ENCODE assay signal across 4 cellular contexts in the genomic region with DNA sequence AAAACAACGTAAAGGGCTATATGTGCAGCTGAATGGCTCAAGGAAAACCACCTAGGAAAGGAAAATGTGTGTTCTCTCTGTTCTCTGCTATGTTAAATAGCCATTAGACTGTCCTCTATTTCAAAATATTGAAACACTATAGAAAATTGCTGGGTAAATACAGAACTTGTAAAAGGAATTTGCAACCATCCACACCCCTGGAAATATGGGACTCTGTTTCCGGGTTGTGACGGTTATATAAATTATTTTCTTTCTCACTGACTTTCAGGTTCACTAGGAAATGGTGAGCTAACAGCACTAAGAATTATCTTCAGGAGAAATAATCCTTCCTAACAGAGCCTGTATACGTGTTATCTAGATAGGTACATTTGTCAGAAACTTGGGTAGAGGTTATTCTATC.
"Had no signal": no experiment of that assay in that cellular context is flagged by ENCODE, and none has a peak within 500 bp of the region (broad histone marks: within the 10 kb centered on the region; RNA-seq: fewer than 3 reads in every experiment).

No MANE protein-coding gene starts in this region.

- ATAC-seq: HepG2, K562 had no signal

- DNase-seq: IMR-90, KBM-7 had no signal

- H3K4me3 ChIP-seq: K562 had no signal
